34 cellular contexts compared by ENCODE assay signal in genomic region chr9:16004613-16005012, GRCh38.
DNase-seq lines count a peak whose midpoint lies in the region; ATAC-seq, FAIRE-seq and TF ChIP-seq lines count a peak whose summit lies in the region.
"Had no signal": no experiment of that assay in that cellular context is flagged by ENCODE, and none has a peak within 500 bp of the region (broad histone marks: within the 10 kb centered on the region; RNA-seq: fewer than 3 reads in every experiment).

No MANE protein-coding gene starts in this region.

- peaks cover 7% of the 10 kb centered on the region for H3K27me3 Mint-ChIP-seq in nephron progenitor cell (ENCODE audit: low read depth, poor library complexity)
- no peaks in the 10 kb centered on the region for H3K27me3 Mint-ChIP-seq in osteocyte (ENCODE audit: unreplicated experiment)
- no peaks in the 10 kb centered on the region for H3K27me3 Mint-ChIP-seq in progenitor cell of endocrine pancreas
- H3K27me3 Mint-ChIP-seq: B cell; CD4-positive, alpha-beta T cell; CD4-positive, CD25-positive, alpha-beta regulatory T cell; CD8-positive, alpha-beta memory T cell had no signal

- no peaks in the 10 kb centered on the region for H3K79me2 ChIP-seq in DND-41 (ENCODE audit: insufficient read depth, low read length)
- H3K79me2 ChIP-seq in Loucy (ENCODE audit: insufficient read depth, low read length): no peaks in the 10 kb centered on the region

- ATAC-seq in DND-41 (ENCODE audit: insufficient read depth, low read depth): peak; percentile 95
- ATAC-seq: A549; CD8-positive, alpha-beta T cell had no signal

- H3K4me1 Mint-ChIP-seq in nephron progenitor cell: no peaks in the 10 kb centered on the region
- H3K4me1 Mint-ChIP-seq in osteocyte (ENCODE audit: unreplicated experiment): peaks cover 16% of the 10 kb centered on the region
- no peaks in the 10 kb centered on the region for H3K4me1 Mint-ChIP-seq in progenitor cell of endocrine pancreas (ENCODE audit: low read depth)
- H3K4me1 Mint-ChIP-seq: B cell; CD14-positive monocyte; CD4-positive, alpha-beta memory T cell; CD4-positive, CD25-positive, alpha-beta regulatory T cell; CD8-positive, alpha-beta memory T cell had no signal

- H3K9ac ChIP-seq in DND-41 (ENCODE audit: low read depth, low read length) (no peak overlapping the region), Loucy (ENCODE audit: low read depth, low read length, poor library complexity, severe bottlenecking) (no peak overlapping the region)
- H3K9ac ChIP-seq: BLaER1; BLaER1 treated with 17β-estradiol and CSF1 and Interleukin-3, amounts not matched to agents 10 nM and 100 nM had no signal

- H3K27me3 ChIP-seq in DND-41 (ENCODE audit: insufficient read depth, low read length, poor library complexity): no peaks in the 10 kb centered on the region
- H3K27me3 ChIP-seq in Loucy (ENCODE audit: insufficient read depth, low read length, poor library complexity, severe bottlenecking): no peaks in the 10 kb centered on the region
- H3K27me3 ChIP-seq: BE2C; BLaER1; BLaER1 treated with 17β-estradiol and CSF1 and Interleukin-3, amounts not matched to agents 10 nM and 100 nM had no signal

- no peaks in the 10 kb centered on the region for H3K36me3 Mint-ChIP-seq in nephron progenitor cell (ENCODE audit: low read depth)
- no peaks in the 10 kb centered on the region for H3K36me3 Mint-ChIP-seq in osteocyte (ENCODE audit: unreplicated experiment)
- H3K36me3 Mint-ChIP-seq in progenitor cell of endocrine pancreas (ENCODE audit: insufficient read depth): no peaks in the 10 kb centered on the region
- H3K36me3 Mint-ChIP-seq: CD14-positive monocyte; CD4-positive, alpha-beta memory T cell; CD4-positive, CD25-positive, alpha-beta regulatory T cell; CD8-positive, alpha-beta memory T cell; CD8-positive, alpha-beta T cell had no signal

- H4K20me1 ChIP-seq in DND-41 (ENCODE audit: insufficient read depth, low read length) (no peaks in the 10 kb centered on the region), Loucy (ENCODE audit: insufficient read depth, low read length, poor library complexity, severe bottlenecking) (no peaks in the 10 kb centered on the region)
- H4K20me1 ChIP-seq: BLaER1; BLaER1 treated with 17β-estradiol and CSF1 and Interleukin-3, amounts not matched to agents 10 nM and 100 nM had no signal

- 0 out of 2 replicates have a peak, but pooled peaks cover 6% of the 10 kb centered on the region for H3K4me1 ChIP-seq in DND-41 (ENCODE audit: insufficient read depth, low read length)
- peaks cover 10% of the 10 kb centered on the region for H3K4me1 ChIP-seq in Loucy (ENCODE audit: insufficient read depth, low read length, poor library complexity, severe bottlenecking)
- H3K4me1 ChIP-seq: BE2C, Caco-2 had no signal

- H3K27ac ChIP-seq in DND-41 (ENCODE audit: low read length): no peak overlapping the region
- H3K27ac ChIP-seq: 22Rv1; A549; BLaER1; BLaER1 treated with 17β-estradiol and CSF1 and Interleukin-3, amounts not matched to agents 10 nM and 100 nM; C4-2B had no signal

- H2AFZ ChIP-seq in DND-41 (ENCODE audit: low read depth, low read length) (no peak overlapping the region), Loucy (ENCODE audit: low read length) (no peak overlapping the region)

- no peaks in the 10 kb centered on the region for H3F3A ChIP-seq in Loucy (ENCODE audit: low read depth)

- DNase-seq in DND-41 (peak; percentile 15), nephron progenitor cell (no peak), osteocyte (ENCODE audit: extremely low spot score, unreplicated experiment) (no peak), RCC 7860 (ENCODE audit: low spot score) (no peak), NCI-H446 treated with DMSO at 0.1 percent for 48 hours (lab: John Stamatoyannopoulos, UW) (no peak), progenitor cell of endocrine pancreas (ENCODE audit: low spot score, unreplicated experiment) (no peak)
- peak; percentile 8 for DNase-seq in Jurkat, Clone E6-1 (ENCODE audit: low read depth, low spot score)
- DNase-seq: 8988T; ACHN; AML-193; BE2C; C1 segment of cervical spinal cord; Caco-2; Calu3; CD4-positive, alpha-beta memory T cell; CD4-positive, alpha-beta T cell; CD4-positive, CD25-positive, alpha-beta regulatory T cell; CD8-positive, alpha-beta memory T cell; CD8-positive, alpha-beta T cell; DMS 273 treated with DMSO at 0.1 percent for 48 hours; DMS53; DMS79; DMS79 treated with DMSO at 0.1 percent for 48 hours; EL had no signal

- H3K4me3 Mint-ChIP-seq in nephron progenitor cell (no peak overlapping the region), osteocyte (ENCODE audit: unreplicated experiment) (no peak overlapping the region), progenitor cell of endocrine pancreas (ENCODE audit: low read depth) (no peak overlapping the region)
- H3K4me3 Mint-ChIP-seq: B cell; CD14-positive monocyte; CD4-positive, alpha-beta memory T cell; CD4-positive, alpha-beta T cell; CD4-positive, CD25-positive, alpha-beta regulatory T cell; CD8-positive, alpha-beta memory T cell; CD8-positive, alpha-beta T cell had no signal

- H3K4me2 ChIP-seq in DND-41 (ENCODE audit: insufficient read depth, low read length) (no peak overlapping the region), Loucy (ENCODE audit: low read depth, low read length, poor library complexity, severe bottlenecking) (peak overlapping the region; percentile 20)
- H3K4me2 ChIP-seq: A549, BLaER1 had no signal

- H3K9me3 ChIP-seq in DND-41 (ENCODE audit: insufficient read depth, low read length, severe bottlenecking) (no peaks in the 10 kb centered on the region), Loucy (ENCODE audit: insufficient read depth, low read depth, low read length) (no peaks in the 10 kb centered on the region)
- H3K9me3 ChIP-seq: BE2C, Caco-2 had no signal

- H3K36me3 ChIP-seq in DND-41 (ENCODE audit: insufficient read depth, low read length) (no peaks in the 10 kb centered on the region), Loucy (ENCODE audit: insufficient read depth, low read length) (no peaks in the 10 kb centered on the region)
- H3K36me3 ChIP-seq: BE2C; BLaER1; BLaER1 treated with 17β-estradiol and CSF1 and Interleukin-3, amounts not matched to agents 10 nM and 100 nM had no signal

- H3K9me2 ChIP-seq in Loucy (replicated peaks; ENCODE audit: low read depth, low read length): no peaks in the 10 kb centered on the region

- peaks cover 17% of the 10 kb centered on the region for H3K9me3 Mint-ChIP-seq in nephron progenitor cell
- H3K9me3 Mint-ChIP-seq in osteocyte (ENCODE audit: unreplicated experiment): peaks cover 9% of the 10 kb centered on the region
- no peaks in the 10 kb centered on the region for H3K9me3 Mint-ChIP-seq in progenitor cell of endocrine pancreas (ENCODE audit: low read depth)

- no peak overlapping the region for H3K4me3 ChIP-seq in DND-41 (ENCODE audit: low read depth in 1 of 2, low read length in 2 of 2)
- H3K4me3 ChIP-seq in Jurkat, Clone E6-1 (ENCODE audit: low read length): no peak overlapping the region
- no peak overlapping the region for H3K4me3 ChIP-seq in Loucy (ENCODE audit: low read length, poor library complexity, severe bottlenecking)
- H3K4me3 ChIP-seq: A549; BLaER1; BLaER1 treated with 17β-estradiol and CSF1 and Interleukin-3, amounts not matched to agents 10 nM and 100 nM had no signal

- peak overlapping the region; percentile 48 for H3K27ac Mint-ChIP-seq in nephron progenitor cell
- H3K27ac Mint-ChIP-seq in osteocyte (ENCODE audit: unreplicated experiment): no peak overlapping the region
- H3K27ac Mint-ChIP-seq in progenitor cell of endocrine pancreas: no peak overlapping the region
- H3K27ac Mint-ChIP-seq: B cell; CD4-positive, alpha-beta T cell; CD4-positive, CD25-positive, alpha-beta regulatory T cell; CD8-positive, alpha-beta memory T cell; CD8-positive, alpha-beta T cell had no signal

- FAIRE-seq in RCC 7860 (lab: Jason Lieb, UNC): no peak
- FAIRE-seq: A204.1, A549, D721Med had no signal

- TF ChIP-seq CTCF in DND-41 (IDR thresholded peaks at IDR 0.05; ENCODE audit: borderline replicate concordance, extremely low read depth, low read length, poor library complexity, severe bottlenecking): no peak
- TF ChIP-seq CTCF in Loucy (conservative IDR thresholded peaks at IDR 0.05; ENCODE audit: low read length): no peak
- no peak for TF ChIP-seq CTCF in nephron progenitor cell (IDR thresholded peaks at IDR 0.05)
- TF ChIP-seq CTCF in osteocyte (IDR thresholded peaks at IDR 0.05): no peak
- TF ChIP-seq CTCF in progenitor cell of endocrine pancreas (IDR thresholded peaks at IDR 0.05; ENCODE audit: unreplicated experiment): no peak

Comparison
In these comparisons a context has a peak if more than half of its experiments do, and no peak if none do; other contexts are left out.
1. DNase-seq: peak in DND-41 (single experiment) and Jurkat, Clone E6-1 (single experiment); none in nephron progenitor cell (single experiment), osteocyte (single experiment), RCC 7860 (single experiment), NCI-H446 treated with DMSO at 0.1 percent for 48 hours (single experiment) and progenitor cell of endocrine pancreas (single experiment).